12 cellular contexts compared by ENCODE assay signal in the genomic region with DNA sequence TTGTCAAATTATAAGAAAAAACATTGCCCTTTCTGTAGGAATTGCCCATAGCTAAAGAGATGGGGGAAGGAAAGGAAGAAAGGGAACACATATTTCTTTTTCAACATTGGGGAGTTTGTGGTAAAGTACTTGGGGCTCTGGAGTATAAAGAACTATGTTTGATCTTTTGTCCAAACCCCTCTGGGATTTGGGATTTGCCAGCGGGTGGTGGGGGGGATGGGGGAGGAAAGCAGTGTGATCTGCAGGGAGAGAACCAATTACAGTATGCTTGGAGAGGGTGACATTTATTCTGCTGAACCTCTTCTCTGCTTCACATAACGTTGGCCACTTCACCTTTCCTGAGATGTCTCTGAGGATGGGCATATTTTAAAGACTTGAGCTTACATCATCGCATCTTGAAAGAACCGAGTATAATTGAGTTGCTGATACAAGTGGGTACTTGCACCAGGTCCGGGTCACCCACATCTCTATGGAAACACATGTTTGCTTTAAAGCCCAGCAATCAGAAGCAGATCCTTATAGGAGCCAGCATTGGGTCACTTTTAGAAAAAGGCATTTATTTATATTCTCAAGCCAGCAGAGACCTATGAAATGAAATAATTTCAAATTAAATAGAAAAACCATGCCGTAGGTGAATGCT.
DNase-seq lines count a peak whose midpoint lies in the region; ATAC-seq and TF ChIP-seq lines count a peak whose summit lies in the region.
"Had no signal": no experiment of that assay in that cellular context is flagged by ENCODE, and none has a peak within 500 bp of the region (broad histone marks: within the 10 kb centered on the region; RNA-seq: fewer than 3 reads in every experiment).

No MANE protein-coding gene starts in this region.

- DNase-seq in CD4-positive, CD25-positive, alpha-beta regulatory T cell: no peak
- DNase-seq in NCI-H187 (lab: John Stamatoyannopoulos, UW) (peak; percentile 74 to 80), colonic mucosa (no peak), D341Med (ENCODE audit: low spot score) (no peak), COR-L47 (lab: John Stamatoyannopoulos, UW) (no peak)
- no peak for DNase-seq in naive thymus-derived CD8-positive, alpha-beta T cell
- DNase-seq: amniotic stem cell; CD8-positive, alpha-beta memory T cell; heart right ventricle; WERI-Rb-1 had no signal

- POLR2A ChIA-PET in naive thymus-derived CD8-positive, alpha-beta T cell (lab: Charles Lee): no interaction called here

- H3K36me3 Mint-ChIP-seq in CD4-positive, CD25-positive, alpha-beta regulatory T cell: no peaks in the 10 kb centered on the region
- no peaks in the 10 kb centered on the region for H3K36me3 Mint-ChIP-seq in naive thymus-derived CD8-positive, alpha-beta T cell
- H3K36me3 Mint-ChIP-seq: CD8-positive, alpha-beta memory T cell had no signal

- no peaks in the 10 kb centered on the region for H3K27me3 ChIP-seq in CD4-positive, CD25-positive, alpha-beta regulatory T cell (ENCODE audit: control insufficient read depth, insufficient read depth, low read length)
- H3K27me3 ChIP-seq in colonic mucosa (no peaks in the 10 kb centered on the region), mucosa of rectum (ENCODE audit: control insufficient read depth in 2 of 2, insufficient read depth in 2 of 2, low read length in 2 of 2) (no peaks in the 10 kb centered on the region)
- H3K27me3 ChIP-seq: heart right ventricle had no signal

- no peaks in the 10 kb centered on the region for H3K9me3 ChIP-seq in CD4-positive, CD25-positive, alpha-beta regulatory T cell (ENCODE audit: control insufficient read depth in 2 of 2, low read length in 2 of 2)
- H3K9me3 ChIP-seq in colonic mucosa (no peaks in the 10 kb centered on the region), mucosa of rectum (ENCODE audit: control insufficient read depth in 2 of 2, low read length in 2 of 2) (no peaks in the 10 kb centered on the region)
- H3K9me3 ChIP-seq: heart right ventricle had no signal

- peak overlapping the region; percentile 79 to 89 (median 83) for H3K4me3 Mint-ChIP-seq in CD4-positive, CD25-positive, alpha-beta regulatory T cell
- H3K4me3 Mint-ChIP-seq in naive thymus-derived CD8-positive, alpha-beta T cell: no peak overlapping the region
- H3K4me3 Mint-ChIP-seq: CD8-positive, alpha-beta memory T cell had no signal

- H3K4me3 ChIP-seq in CD4-positive, CD25-positive, alpha-beta regulatory T cell (ENCODE audit: low read depth, low read length): peak overlapping the region; percentile 70
- H3K4me3 ChIP-seq in colonic mucosa (peak overlapping the region; percentile 25), mucosa of rectum (ENCODE audit: low read length in 2 of 2) (peak overlapping the region; percentile 48 to 68)
- H3K4me3 ChIP-seq: heart right ventricle had no signal

- H3K27ac Mint-ChIP-seq in CD4-positive, CD25-positive, alpha-beta regulatory T cell: peak overlapping the region; percentile 81 to 95 (median 91)
- H3K27ac Mint-ChIP-seq in naive thymus-derived CD8-positive, alpha-beta T cell: peak overlapping the region in 2 of 10 donors; percentile 64 to 86

- intact Hi-C loops in colonic mucosa (cut with DNase I): no loop called here

- H3K4me1 ChIP-seq in CD4-positive, CD25-positive, alpha-beta regulatory T cell (ENCODE audit: control insufficient read depth, insufficient read depth, low read length, poor library complexity, severe bottlenecking): peaks cover 72% of the 10 kb centered on the region
- H3K4me1 ChIP-seq in colonic mucosa (peaks cover 12% of the 10 kb centered on the region), mucosa of rectum (ENCODE audit: control insufficient read depth in 2 of 2, insufficient read depth in 2 of 2, low read length in 2 of 2) (peaks cover 31 to 47% of the 10 kb centered on the region in 2 donors)

- H3K9me3 Mint-ChIP-seq in CD4-positive, CD25-positive, alpha-beta regulatory T cell: no peaks in the 10 kb centered on the region
- H3K9me3 Mint-ChIP-seq in naive thymus-derived CD8-positive, alpha-beta T cell: no peaks in the 10 kb centered on the region
- H3K9me3 Mint-ChIP-seq: CD8-positive, alpha-beta memory T cell had no signal

- peak overlapping the region; percentile 24 to 67 for H3K9ac ChIP-seq in colonic mucosa (ENCODE audit: low read depth in 2 of 2, low read length in 2 of 2)
- peak overlapping the region in 1 of 2 donors; percentile 56 for H3K9ac ChIP-seq in mucosa of rectum (ENCODE audit: low read depth in 1 of 2, low read length in 2 of 2)

- H3K4me1 Mint-ChIP-seq in CD4-positive, CD25-positive, alpha-beta regulatory T cell: peaks cover 46 to 87% (median 67%) of the 10 kb centered on the region in 4 donors
- peaks cover 17 to 49% (median 38%) of the 10 kb centered on the region in 4 donors for H3K4me1 Mint-ChIP-seq in naive thymus-derived CD8-positive, alpha-beta T cell

- TF ChIP-seq CTCF in colonic mucosa (IDR thresholded peaks at IDR 0.05): no peak

- H3K27me3 Mint-ChIP-seq in CD4-positive, CD25-positive, alpha-beta regulatory T cell: no peaks in the 10 kb centered on the region
- H3K27me3 Mint-ChIP-seq in naive thymus-derived CD8-positive, alpha-beta T cell: no peaks in the 10 kb centered on the region
- H3K27me3 Mint-ChIP-seq: CD8-positive, alpha-beta memory T cell had no signal

- peaks cover 3% of the 10 kb centered on the region for H3K36me3 ChIP-seq in CD4-positive, CD25-positive, alpha-beta regulatory T cell (ENCODE audit: control insufficient read depth, insufficient read depth, low read length)
- H3K36me3 ChIP-seq in colonic mucosa (no peaks in the 10 kb centered on the region), mucosa of rectum (ENCODE audit: control insufficient read depth in 2 of 2, insufficient read depth in 2 of 2, low read length in 2 of 2) (no peaks in the 10 kb centered on the region)
- H3K36me3 ChIP-seq: heart right ventricle, WERI-Rb-1 had no signal

- ATAC-seq in CD4-positive, CD25-positive, alpha-beta regulatory T cell (ENCODE audit: low read depth in 2 of 2): no peak
- no peak for ATAC-seq in naive thymus-derived CD8-positive, alpha-beta T cell
- no peak for ATAC-seq in HG02973 (IDR thresholded peaks at IDR 0.05; ENCODE audit: unreplicated experiment)

- peak overlapping the region; percentile 48 for H3K27ac ChIP-seq in CD4-positive, CD25-positive, alpha-beta regulatory T cell (ENCODE audit: insufficient read depth, low read length, poor library complexity, severe bottlenecking)
- H3K27ac ChIP-seq in colonic mucosa (peak overlapping the region; percentile 91), mucosa of rectum (ENCODE audit: low read depth in 2 of 2, low read length in 2 of 2) (peak overlapping the region; percentile 92 to 96)
- H3K27ac ChIP-seq: WERI-Rb-1 had no signal

Comparison
In these comparisons a context has a peak if more than half of its experiments do, and no peak if none do; other contexts are left out.
1. DNase-seq: peak in NCI-H187 (2 of 2); none in CD4-positive, CD25-positive, alpha-beta regulatory T cell (0 of 3), colonic mucosa (single experiment), D341Med (single experiment), naive thymus-derived CD8-positive, alpha-beta T cell (0 of 10) and COR-L47 (single experiment).
2. H3K4me3 Mint-ChIP-seq: peak in CD4-positive, CD25-positive, alpha-beta regulatory T cell (4 of 4); none in naive thymus-derived CD8-positive, alpha-beta T cell (0 of 10).
3. Peak in every context shown above with its lines, with median percentiles within 50 percentile points of each other: H3K27ac ChIP-seq and H3K4me3 ChIP-seq.